ENCODE assay signal across 1 cellular context in the genomic region with DNA sequence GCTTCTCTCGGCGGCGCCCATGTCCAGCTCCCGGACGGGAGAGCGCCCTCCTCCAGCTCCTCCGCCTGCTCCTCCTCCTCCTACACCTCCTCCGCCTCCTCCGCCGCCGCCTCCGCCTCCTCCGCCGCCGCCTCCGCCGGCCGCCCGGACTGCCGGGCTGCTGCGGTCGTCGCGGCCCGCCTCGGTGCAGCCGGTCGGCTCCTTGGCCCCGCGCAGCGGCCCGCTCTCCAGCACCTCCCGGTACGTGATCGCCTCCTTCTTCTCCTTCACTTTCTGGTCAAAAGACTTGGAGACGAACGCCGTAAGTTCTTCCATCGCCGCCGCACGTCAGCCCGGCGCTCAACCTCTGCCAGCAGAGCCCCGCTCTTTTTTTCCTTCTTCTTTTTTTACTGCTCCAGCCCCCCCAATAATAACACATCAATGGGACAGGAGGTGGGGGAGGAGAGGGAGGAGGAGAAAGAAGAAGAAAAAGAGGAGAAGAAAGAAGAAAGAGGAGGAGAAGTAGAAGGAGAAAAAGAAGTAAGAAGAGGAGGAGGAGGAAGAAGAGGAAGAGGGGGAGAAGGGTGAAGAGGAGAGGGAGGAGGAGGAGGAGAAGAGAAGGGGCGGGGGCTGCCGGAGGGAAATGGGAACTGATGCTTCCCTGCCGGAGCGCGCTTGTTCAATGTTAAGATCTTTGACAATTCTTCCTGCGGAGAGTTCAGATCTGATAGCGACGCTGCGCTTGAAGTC.
TF ChIP-seq lines count a peak whose summit lies in the region.

A gene (minus strand): TSS at position 711 of the 729 bp plus-strand sequence. CDS start 396 bp downstream, at position 315.

TF ChIP-seq in HEK293, 187 proteins besides CTCF, POLR2A, EP300 and RAD21 (continued from another document and continues in another):
- TF ChIP-seq, protein P1, sequence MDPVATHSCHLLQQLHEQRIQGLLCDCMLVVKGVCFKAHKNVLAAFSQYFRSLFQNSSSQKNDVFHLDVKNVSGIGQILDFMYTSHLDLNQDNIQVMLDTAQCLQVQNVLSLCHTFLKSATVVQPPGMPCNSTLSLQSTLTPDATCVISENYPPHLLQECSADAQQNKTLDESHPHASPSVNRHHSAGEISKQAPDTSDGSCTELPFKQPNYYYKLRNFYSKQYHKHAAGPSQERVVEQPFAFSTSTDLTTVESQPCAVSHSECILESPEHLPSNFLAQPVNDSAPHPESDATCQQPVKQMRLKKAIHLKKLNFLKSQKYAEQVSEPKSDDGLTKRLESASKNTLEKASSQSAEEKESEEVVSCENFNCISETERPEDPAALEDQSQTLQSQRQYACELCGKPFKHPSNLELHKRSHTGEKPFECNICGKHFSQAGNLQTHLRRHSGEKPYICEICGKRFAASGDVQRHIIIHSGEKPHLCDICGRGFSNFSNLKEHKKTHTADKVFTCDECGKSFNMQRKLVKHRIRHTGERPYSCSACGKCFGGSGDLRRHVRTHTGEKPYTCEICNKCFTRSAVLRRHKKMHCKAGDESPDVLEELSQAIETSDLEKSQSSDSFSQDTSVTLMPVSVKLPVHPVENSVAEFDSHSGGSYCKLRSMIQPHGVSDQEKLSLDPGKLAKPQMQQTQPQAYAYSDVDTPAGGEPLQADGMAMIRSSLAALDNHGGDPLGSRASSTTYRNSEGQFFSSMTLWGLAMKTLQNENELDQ (tag by site-specific recombination; IDR thresholded peaks at IDR 0.05; ENCODE audit: low read depth): no peak
- TF ChIP-seq ZNF571 (tag by site-specific recombination; IDR thresholded peaks at IDR 0.05) (no peak), IKZF3 (tag by site-specific recombination; IDR thresholded peaks at IDR 0.05) (peak; percentile 47), KLF16 (tag by site-specific recombination; IDR thresholded peaks at IDR 0.05) (no peak), ZNF354C (tag by site-specific recombination; IDR thresholded peaks at IDR 0.05; ENCODE audit: borderline replicate concordance, low read depth) (no peak), ZNF2 (tag by site-specific recombination; IDR thresholded peaks at IDR 0.05) (0 out of 2 replicates have a peak, but pooled peaks have one; percentile 32), ZNF341 (tag by site-specific recombination; IDR thresholded peaks at IDR 0.05; ENCODE audit: low read depth) (no peak), ZNF791 (tag by site-specific recombination; IDR thresholded peaks at IDR 0.05) (no peak), SP2 (tag by site-specific recombination; IDR thresholded peaks at IDR 0.05) (peak; percentile 37), ZNF510 (tag by site-specific recombination; IDR thresholded peaks at IDR 0.05; ENCODE audit: insufficient replicate concordance) (no peak), GFI1B (tag by site-specific recombination; IDR thresholded peaks at IDR 0.05) (no peak), ZNF391 (tag by site-specific recombination; IDR thresholded peaks at IDR 0.05; ENCODE audit: borderline replicate concordance, low read depth) (no peak), ZNF366 (tag by site-specific recombination; conservative IDR thresholded peaks at IDR 0.05) (peak; percentile 89), ZNF202 (tag by site-specific recombination; IDR thresholded peaks at IDR 0.05; ENCODE audit: borderline replicate concordance) (no peak), EGR2 (tag by site-specific recombination; IDR thresholded peaks at IDR 0.05; ENCODE audit: low read depth) (peak; percentile 74; the same call in 1 of the 2 replicates), ZNF121 (tag by site-specific recombination; IDR thresholded peaks at IDR 0.05) (no peak), ZNF394 (tag by site-specific recombination; IDR thresholded peaks at IDR 0.05; ENCODE audit: borderline replicate concordance) (no peak), ZIC2 (tag by site-specific recombination; IDR thresholded peaks at IDR 0.05) (no peak), ZBTB17 (tag by site-specific recombination; IDR thresholded peaks at IDR 0.05) (peak; percentile 14; the same call in 1 of the 2 replicates), ZBTB1 (tag by site-specific recombination; IDR thresholded peaks at IDR 0.05) (no peak), ZNF544 (tag by site-specific recombination; IDR thresholded peaks at IDR 0.05) (no peak), ZNF335 (tag by site-specific recombination; conservative IDR thresholded peaks at IDR 0.05) (no peak), ZNF768 (tag by site-specific recombination; IDR thresholded peaks at IDR 0.05) (no peak), ZNF423 (tag by site-specific recombination; IDR thresholded peaks at IDR 0.05) (no peak), TRIM28 (IDR thresholded peaks at IDR 0.05; ENCODE audit: borderline replicate concordance, low read length) (no peak)
- TF ChIP-seq, protein P2, sequence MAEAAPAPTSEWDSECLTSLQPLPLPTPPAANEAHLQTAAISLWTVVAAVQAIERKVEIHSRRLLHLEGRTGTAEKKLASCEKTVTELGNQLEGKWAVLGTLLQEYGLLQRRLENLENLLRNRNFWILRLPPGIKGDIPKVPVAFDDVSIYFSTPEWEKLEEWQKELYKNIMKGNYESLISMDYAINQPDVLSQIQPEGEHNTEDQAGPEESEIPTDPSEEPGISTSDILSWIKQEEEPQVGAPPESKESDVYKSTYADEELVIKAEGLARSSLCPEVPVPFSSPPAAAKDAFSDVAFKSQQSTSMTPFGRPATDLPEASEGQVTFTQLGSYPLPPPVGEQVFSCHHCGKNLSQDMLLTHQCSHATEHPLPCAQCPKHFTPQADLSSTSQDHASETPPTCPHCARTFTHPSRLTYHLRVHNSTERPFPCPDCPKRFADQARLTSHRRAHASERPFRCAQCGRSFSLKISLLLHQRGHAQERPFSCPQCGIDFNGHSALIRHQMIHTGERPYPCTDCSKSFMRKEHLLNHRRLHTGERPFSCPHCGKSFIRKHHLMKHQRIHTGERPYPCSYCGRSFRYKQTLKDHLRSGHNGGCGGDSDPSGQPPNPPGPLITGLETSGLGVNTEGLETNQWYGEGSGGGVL (tag by site-specific recombination; IDR thresholded peaks at IDR 0.05): peak; percentile 79; the same call in 1 of the 2 replicates
- TF ChIP-seq, protein P3, sequence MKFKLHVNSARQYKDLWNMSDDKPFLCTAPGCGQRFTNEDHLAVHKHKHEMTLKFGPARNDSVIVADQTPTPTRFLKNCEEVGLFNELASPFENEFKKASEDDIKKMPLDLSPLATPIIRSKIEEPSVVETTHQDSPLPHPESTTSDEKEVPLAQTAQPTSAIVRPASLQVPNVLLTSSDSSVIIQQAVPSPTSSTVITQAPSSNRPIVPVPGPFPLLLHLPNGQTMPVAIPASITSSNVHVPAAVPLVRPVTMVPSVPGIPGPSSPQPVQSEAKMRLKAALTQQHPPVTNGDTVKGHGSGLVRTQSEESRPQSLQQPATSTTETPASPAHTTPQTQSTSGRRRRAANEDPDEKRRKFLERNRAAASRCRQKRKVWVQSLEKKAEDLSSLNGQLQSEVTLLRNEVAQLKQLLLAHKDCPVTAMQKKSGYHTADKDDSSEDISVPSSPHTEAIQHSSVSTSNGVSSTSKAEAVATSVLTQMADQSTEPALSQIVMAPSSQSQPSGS (tag by site-specific recombination; IDR thresholded peaks at IDR 0.05; ENCODE audit: low read depth): no peak
- TF ChIP-seq, protein P4, sequence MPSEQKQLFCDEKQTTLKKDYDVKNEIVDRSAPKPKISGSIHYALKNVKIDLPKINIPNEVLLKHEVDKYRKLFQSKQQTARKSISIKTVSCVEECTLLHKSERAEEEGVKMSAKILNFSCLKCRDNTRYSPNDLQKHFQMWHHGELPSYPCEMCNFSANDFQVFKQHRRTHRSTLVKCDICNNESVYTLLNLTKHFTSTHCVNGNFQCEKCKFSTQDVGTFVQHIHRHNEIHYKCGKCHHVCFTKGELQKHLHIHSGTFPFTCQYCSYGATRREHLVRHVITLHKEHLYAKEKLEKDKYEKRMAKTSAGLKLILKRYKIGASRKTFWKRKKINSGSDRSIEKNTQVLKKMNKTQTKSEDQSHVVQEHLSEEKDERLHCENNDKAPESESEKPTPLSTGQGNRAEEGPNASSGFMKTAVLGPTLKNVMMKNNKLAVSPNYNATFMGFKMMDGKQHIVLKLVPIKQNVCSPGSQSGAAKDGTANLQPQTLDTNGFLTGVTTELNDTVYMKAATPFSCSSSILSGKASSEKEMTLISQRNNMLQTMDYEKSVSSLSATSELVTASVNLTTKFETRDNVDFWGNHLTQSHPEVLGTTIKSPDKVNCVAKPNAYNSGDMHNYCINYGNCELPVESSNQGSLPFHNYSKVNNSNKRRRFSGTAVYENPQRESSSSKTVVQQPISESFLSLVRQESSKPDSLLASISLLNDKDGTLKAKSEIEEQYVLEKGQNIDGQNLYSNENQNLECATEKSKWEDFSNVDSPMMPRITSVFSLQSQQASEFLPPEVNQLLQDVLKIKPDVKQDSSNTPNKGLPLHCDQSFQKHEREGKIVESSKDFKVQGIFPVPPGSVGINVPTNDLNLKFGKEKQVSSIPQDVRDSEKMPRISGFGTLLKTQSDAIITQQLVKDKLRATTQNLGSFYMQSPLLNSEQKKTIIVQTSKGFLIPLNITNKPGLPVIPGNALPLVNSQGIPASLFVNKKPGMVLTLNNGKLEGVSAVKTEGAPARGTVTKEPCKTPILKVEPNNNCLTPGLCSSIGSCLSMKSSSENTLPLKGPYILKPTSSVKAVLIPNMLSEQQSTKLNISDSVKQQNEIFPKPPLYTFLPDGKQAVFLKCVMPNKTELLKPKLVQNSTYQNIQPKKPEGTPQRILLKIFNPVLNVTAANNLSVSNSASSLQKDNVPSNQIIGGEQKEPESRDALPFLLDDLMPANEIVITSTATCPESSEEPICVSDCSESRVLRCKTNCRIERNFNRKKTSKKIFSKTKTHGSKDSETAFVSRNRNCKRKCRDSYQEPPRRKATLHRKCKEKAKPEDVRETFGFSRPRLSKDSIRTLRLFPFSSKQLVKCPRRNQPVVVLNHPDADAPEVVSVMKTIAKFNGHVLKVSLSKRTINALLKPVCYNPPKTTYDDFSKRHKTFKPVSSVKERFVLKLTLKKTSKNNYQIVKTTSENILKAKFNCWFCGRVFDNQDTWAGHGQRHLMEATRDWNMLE (tag by site-specific recombination; conservative IDR thresholded peaks at IDR 0.05; ENCODE audit: low read depth): no peak
- TF ChIP-seq, protein P5, sequence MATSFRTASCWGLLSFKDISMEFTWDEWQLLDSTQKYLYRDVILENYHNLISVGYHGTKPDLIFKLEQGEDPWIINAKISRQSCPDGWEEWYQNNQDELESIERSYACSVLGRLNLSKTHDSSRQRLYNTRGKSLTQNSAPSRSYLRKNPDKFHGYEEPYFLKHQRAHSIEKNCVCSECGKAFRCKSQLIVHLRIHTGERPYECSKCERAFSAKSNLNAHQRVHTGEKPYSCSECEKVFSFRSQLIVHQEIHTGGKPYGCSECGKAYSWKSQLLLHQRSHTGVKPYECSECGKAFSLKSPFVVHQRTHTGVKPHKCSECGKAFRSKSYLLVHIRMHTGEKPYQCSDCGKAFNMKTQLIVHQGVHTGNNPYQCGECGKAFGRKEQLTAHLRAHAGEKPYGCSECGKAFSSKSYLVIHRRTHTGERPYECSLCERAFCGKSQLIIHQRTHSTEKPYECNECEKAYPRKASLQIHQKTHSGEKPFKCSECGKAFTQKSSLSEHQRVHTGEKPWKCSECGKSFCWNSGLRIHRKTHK (tag by site-specific recombination; IDR thresholded peaks at IDR 0.05): no peak
- TF ChIP-seq, protein P6, sequence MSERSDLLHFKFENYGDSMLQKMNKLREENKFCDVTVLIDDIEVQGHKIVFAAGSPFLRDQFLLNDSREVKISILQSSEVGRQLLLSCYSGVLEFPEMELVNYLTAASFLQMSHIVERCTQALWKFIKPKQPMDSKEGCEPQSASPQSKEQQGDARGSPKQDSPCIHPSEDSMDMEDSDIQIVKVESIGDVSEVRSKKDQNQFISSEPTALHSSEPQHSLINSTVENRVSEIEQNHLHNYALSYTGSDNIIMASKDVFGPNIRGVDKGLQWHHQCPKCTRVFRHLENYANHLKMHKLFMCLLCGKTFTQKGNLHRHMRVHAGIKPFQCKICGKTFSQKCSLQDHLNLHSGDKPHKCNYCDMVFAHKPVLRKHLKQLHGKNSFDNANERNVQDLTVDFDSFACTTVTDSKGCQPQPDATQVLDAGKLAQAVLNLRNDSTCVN (tag by site-specific recombination; optimal IDR thresholded peaks at IDR 0.05): peak; percentile 14
- TF ChIP-seq, protein P7, sequence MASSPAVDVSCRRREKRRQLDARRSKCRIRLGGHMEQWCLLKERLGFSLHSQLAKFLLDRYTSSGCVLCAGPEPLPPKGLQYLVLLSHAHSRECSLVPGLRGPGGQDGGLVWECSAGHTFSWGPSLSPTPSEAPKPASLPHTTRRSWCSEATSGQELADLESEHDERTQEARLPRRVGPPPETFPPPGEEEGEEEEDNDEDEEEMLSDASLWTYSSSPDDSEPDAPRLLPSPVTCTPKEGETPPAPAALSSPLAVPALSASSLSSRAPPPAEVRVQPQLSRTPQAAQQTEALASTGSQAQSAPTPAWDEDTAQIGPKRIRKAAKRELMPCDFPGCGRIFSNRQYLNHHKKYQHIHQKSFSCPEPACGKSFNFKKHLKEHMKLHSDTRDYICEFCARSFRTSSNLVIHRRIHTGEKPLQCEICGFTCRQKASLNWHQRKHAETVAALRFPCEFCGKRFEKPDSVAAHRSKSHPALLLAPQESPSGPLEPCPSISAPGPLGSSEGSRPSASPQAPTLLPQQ (tag by site-specific recombination; IDR thresholded peaks at IDR 0.05): no peak
- TF ChIP-seq, protein P8, sequence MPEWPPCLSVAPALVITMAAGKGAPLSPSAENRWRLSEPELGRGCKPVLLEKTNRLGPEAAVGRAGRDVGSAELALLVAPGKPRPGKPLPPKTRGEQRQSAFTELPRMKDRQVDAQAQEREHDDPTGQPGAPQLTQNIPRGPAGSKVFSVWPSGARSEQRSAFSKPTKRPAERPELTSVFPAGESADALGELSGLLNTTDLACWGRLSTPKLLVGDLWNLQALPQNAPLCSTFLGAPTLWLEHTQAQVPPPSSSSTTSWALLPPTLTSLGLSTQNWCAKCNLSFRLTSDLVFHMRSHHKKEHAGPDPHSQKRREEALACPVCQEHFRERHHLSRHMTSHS (tag by site-specific recombination; IDR thresholded peaks at IDR 0.05): no peak
- TF ChIP-seq, protein P9, sequence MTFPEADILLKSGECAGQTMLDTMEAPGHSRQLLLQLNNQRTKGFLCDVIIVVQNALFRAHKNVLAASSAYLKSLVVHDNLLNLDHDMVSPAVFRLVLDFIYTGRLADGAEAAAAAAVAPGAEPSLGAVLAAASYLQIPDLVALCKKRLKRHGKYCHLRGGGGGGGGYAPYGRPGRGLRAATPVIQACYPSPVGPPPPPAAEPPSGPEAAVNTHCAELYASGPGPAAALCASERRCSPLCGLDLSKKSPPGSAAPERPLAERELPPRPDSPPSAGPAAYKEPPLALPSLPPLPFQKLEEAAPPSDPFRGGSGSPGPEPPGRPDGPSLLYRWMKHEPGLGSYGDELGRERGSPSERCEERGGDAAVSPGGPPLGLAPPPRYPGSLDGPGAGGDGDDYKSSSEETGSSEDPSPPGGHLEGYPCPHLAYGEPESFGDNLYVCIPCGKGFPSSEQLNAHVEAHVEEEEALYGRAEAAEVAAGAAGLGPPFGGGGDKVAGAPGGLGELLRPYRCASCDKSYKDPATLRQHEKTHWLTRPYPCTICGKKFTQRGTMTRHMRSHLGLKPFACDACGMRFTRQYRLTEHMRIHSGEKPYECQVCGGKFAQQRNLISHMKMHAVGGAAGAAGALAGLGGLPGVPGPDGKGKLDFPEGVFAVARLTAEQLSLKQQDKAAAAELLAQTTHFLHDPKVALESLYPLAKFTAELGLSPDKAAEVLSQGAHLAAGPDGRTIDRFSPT (tag by site-specific recombination; IDR thresholded peaks at IDR 0.05): no peak
